In the genomic region with DNA sequence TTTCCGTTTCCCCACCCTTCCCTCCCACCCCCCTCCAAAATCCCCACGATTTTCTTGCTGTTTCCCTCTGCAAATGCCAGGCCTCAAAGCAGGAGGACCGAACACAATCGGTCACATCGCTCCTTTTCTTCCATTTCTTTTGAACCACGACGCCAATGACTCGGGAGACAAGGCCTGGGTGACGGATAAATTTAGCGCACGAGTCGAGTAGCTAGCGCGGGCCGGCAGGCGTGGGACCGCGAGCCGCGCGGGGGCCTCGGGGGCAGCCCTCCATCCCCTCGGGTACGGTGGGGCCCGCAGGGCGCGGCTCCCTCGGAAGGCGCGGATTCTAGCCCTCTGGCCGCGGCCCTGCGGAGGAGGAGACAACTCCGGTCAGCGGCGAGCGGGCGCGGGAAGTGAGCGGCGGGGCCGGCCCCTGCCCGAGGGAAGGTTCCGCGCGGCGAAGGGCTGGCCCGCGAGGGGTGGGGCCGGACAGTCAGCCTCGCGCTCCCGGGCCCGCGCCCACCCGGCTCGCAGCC, we compare ENCODE assay signal across 1 cellular context.
TF ChIP-seq lines count a peak whose summit lies in the region.

No MANE protein-coding gene starts in this region.

TF ChIP-seq in HEK293, 187 proteins besides CTCF, POLR2A, EP300 and RAD21 (continued from another document):
- TF ChIP-seq, protein P1, sequence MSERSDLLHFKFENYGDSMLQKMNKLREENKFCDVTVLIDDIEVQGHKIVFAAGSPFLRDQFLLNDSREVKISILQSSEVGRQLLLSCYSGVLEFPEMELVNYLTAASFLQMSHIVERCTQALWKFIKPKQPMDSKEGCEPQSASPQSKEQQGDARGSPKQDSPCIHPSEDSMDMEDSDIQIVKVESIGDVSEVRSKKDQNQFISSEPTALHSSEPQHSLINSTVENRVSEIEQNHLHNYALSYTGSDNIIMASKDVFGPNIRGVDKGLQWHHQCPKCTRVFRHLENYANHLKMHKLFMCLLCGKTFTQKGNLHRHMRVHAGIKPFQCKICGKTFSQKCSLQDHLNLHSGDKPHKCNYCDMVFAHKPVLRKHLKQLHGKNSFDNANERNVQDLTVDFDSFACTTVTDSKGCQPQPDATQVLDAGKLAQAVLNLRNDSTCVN (tag by site-specific recombination; optimal IDR thresholded peaks at IDR 0.05): peak; percentile 94
- TF ChIP-seq KLF8 (tag by site-specific recombination; IDR thresholded peaks at IDR 0.05) (peak; percentile 63; the same call in 1 of the 2 replicates), ZBTB17 (tag by site-specific recombination; IDR thresholded peaks at IDR 0.05) (peak; percentile 50), YY1 (tag by site-specific recombination; IDR thresholded peaks at IDR 0.05) (0 out of 2 replicates have a peak, but pooled peaks have one; percentile 13), ZNF335 (tag by site-specific recombination; conservative IDR thresholded peaks at IDR 0.05) (peak; percentile 95), MZF1 (tag by site-specific recombination; IDR thresholded peaks at IDR 0.05; ENCODE audit: borderline replicate concordance) (no peak), ZNF747 (tag by site-specific recombination; IDR thresholded peaks at IDR 0.05) (no peak), ZNF701 (tag by site-specific recombination; IDR thresholded peaks at IDR 0.05) (no peak), ZNF677 (tag by site-specific recombination; IDR thresholded peaks at IDR 0.05) (0 out of 2 replicates have a peak, but pooled peaks have one; percentile 3), MYNN (tag by site-specific recombination; IDR thresholded peaks at IDR 0.05; ENCODE audit: borderline replicate concordance) (no peak)
- TF ChIP-seq, protein P2, sequence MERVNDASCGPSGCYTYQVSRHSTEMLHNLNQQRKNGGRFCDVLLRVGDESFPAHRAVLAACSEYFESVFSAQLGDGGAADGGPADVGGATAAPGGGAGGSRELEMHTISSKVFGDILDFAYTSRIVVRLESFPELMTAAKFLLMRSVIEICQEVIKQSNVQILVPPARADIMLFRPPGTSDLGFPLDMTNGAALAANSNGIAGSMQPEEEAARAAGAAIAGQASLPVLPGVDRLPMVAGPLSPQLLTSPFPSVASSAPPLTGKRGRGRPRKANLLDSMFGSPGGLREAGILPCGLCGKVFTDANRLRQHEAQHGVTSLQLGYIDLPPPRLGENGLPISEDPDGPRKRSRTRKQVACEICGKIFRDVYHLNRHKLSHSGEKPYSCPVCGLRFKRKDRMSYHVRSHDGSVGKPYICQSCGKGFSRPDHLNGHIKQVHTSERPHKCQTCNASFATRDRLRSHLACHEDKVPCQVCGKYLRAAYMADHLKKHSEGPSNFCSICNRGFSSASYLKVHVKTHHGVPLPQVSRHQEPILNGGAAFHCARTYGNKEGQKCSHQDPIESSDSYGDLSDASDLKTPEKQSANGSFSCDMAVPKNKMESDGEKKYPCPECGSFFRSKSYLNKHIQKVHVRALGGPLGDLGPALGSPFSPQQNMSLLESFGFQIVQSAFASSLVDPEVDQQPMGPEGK (tag by site-specific recombination; IDR thresholded peaks at IDR 0.05): peak; percentile 38
- TF ChIP-seq, protein P3, sequence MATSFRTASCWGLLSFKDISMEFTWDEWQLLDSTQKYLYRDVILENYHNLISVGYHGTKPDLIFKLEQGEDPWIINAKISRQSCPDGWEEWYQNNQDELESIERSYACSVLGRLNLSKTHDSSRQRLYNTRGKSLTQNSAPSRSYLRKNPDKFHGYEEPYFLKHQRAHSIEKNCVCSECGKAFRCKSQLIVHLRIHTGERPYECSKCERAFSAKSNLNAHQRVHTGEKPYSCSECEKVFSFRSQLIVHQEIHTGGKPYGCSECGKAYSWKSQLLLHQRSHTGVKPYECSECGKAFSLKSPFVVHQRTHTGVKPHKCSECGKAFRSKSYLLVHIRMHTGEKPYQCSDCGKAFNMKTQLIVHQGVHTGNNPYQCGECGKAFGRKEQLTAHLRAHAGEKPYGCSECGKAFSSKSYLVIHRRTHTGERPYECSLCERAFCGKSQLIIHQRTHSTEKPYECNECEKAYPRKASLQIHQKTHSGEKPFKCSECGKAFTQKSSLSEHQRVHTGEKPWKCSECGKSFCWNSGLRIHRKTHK (tag by site-specific recombination; IDR thresholded peaks at IDR 0.05): no peak
- TF ChIP-seq, protein P4, sequence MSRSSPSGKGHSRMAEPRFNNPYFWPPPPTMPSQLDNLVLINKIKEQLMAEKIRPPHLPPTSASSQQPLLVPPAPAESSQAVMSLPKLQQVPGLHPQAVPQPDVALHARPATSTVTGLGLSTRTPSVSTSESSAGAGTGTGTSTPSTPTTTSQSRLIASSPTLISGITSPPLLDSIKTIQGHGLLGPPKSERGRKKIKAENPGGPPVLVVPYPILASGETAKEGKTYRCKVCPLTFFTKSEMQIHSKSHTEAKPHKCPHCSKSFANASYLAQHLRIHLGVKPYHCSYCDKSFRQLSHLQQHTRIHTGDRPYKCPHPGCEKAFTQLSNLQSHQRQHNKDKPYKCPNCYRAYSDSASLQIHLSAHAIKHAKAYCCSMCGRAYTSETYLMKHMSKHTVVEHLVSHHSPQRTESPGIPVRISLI (tag by site-specific recombination; IDR thresholded peaks at IDR 0.05): no peak
- TF ChIP-seq, protein P5, sequence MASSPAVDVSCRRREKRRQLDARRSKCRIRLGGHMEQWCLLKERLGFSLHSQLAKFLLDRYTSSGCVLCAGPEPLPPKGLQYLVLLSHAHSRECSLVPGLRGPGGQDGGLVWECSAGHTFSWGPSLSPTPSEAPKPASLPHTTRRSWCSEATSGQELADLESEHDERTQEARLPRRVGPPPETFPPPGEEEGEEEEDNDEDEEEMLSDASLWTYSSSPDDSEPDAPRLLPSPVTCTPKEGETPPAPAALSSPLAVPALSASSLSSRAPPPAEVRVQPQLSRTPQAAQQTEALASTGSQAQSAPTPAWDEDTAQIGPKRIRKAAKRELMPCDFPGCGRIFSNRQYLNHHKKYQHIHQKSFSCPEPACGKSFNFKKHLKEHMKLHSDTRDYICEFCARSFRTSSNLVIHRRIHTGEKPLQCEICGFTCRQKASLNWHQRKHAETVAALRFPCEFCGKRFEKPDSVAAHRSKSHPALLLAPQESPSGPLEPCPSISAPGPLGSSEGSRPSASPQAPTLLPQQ (tag by site-specific recombination; IDR thresholded peaks at IDR 0.05): peak; percentile 96
